ENCODE assay signal across 10 cellular contexts in genomic region chr12:112011685-112012084, GRCh38. TPM values are rescaled to one million over a fixed set of nuclear protein-coding genes. Genes with fewer than 3 reads are reported as not detected.
DNase-seq lines count a peak whose midpoint lies in the region; ATAC-seq and TF ChIP-seq lines count a peak whose summit lies in the region.
"Had no signal": no experiment of that assay in that cellular context is flagged by ENCODE, and none has a peak within 500 bp of the region (broad histone marks: within the 10 kb centered on the region; RNA-seq: fewer than 3 reads in every experiment).

No MANE protein-coding gene starts in this region.

- CTCF ChIA-PET in activated naive CD4-positive, alpha-beta T cell treated with anti-CD3 and anti-CD28 coated beads for 36 hours (lab: Charles Lee) = interaction anchor here (4.1 kb wide), 1 partner anchor 66 kb away, joined by 36 read pairs; no protein-coding TSS in a partner anchor

- H3K36me3 Mint-ChIP-seq in activated naive CD4-positive, alpha-beta T cell treated with anti-CD3 and anti-CD28 coated beads for 36 hours (ENCODE audit: low read depth) = peaks cover 34% of the 10 kb centered on the region
- peaks cover 35 to 40% of the 10 kb centered on the region in 2 donors for H3K36me3 Mint-ChIP-seq in activated naive CD4-positive, alpha-beta T cell treated with anti-CD3 and anti-CD28 coated beads, Interleukin-2, amount 50 U/mL, for 72 hours

- DNase-seq in activated naive CD4-positive, alpha-beta T cell treated with anti-CD3 and anti-CD28 coated beads for 36 hours = no peak
- no peak for DNase-seq in activated naive CD4-positive, alpha-beta T cell treated with Interleukin-2 at 50 U/mL for 16 hours
- DNase-seq in activated naive CD4-positive, alpha-beta T cell treated with anti-CD3 and anti-CD28 coated beads, Interleukin-2, amount 50 U/mL, for 72 hours (ENCODE audit: low spot score in 2 of 2) = no peak
- DNase-seq in left lung (no peak), NOMO-1 treated with DMSO at 0.1 percent for 48 hours (lab: John Stamatoyannopoulos, UW; ENCODE audit: unreplicated experiment) (no peak), GM03348 (ENCODE audit: low spot score) (no peak)
- DNase-seq: BE2C, NCI-H1092 treated with DMSO at 0.1 percent for 48 hours had no signal

- H3K9me3 Mint-ChIP-seq in activated naive CD4-positive, alpha-beta T cell treated with anti-CD3 and anti-CD28 coated beads for 36 hours = peaks cover 6% of the 10 kb centered on the region
- peaks cover 0 to 8% of the 10 kb centered on the region in 2 donors for H3K9me3 Mint-ChIP-seq in activated naive CD4-positive, alpha-beta T cell treated with anti-CD3 and anti-CD28 coated beads, Interleukin-2, amount 50 U/mL, for 72 hours

- H3K27ac Mint-ChIP-seq in activated naive CD4-positive, alpha-beta T cell treated with anti-CD3 and anti-CD28 coated beads for 36 hours = peak overlapping the region; percentile 96
- H3K27ac Mint-ChIP-seq in activated naive CD4-positive, alpha-beta T cell treated with anti-CD3 and anti-CD28 coated beads, Interleukin-2, amount 50 U/mL, for 72 hours = peak overlapping the region; percentile 95 to 98

- H3K36me3 ChIP-seq in left lung (peaks cover 0 to 7% of the 10 kb centered on the region in 2 donors), subcutaneous abdominal adipose tissue (ENCODE audit: control insufficient read depth in 5 of 5, insufficient read depth in 5 of 5, low read length in 5 of 5) (peaks cover 0 to 6% (median 0%) of the 10 kb centered on the region in 5 donors)

- H3K27ac ChIP-seq in left lung (peak overlapping the region; percentile 96 to 97), subcutaneous abdominal adipose tissue (ENCODE audit: low read depth, low read length) (no peak overlapping the region)

- H3K27me3 ChIP-seq in left lung (no peaks in the 10 kb centered on the region), subcutaneous abdominal adipose tissue (ENCODE audit: control insufficient read depth in 5 of 5, insufficient read depth in 4 of 5, low read length in 5 of 5) (no peaks in the 10 kb centered on the region)
- H3K27me3 ChIP-seq: BE2C had no signal

- H3K4me1 ChIP-seq in left lung (peaks cover 18 to 41% of the 10 kb centered on the region in 2 donors), subcutaneous abdominal adipose tissue (ENCODE audit: control insufficient read depth in 5 of 5, insufficient read depth in 5 of 5, low read length in 5 of 5) (peaks cover 3 to 36% (median 28%) of the 10 kb centered on the region in 5 donors)
- H3K4me1 ChIP-seq: BE2C had no signal

- H3K4me3 Mint-ChIP-seq in activated naive CD4-positive, alpha-beta T cell treated with anti-CD3 and anti-CD28 coated beads for 36 hours = peak overlapping the region; percentile 98

- peak overlapping the region; percentile 56 to 71 for H3K4me3 ChIP-seq in left lung
- H3K4me3 ChIP-seq in subcutaneous abdominal adipose tissue (ENCODE audit: low read depth in 1 of 5, low read length in 5 of 5) = peak overlapping the region; percentile 79 to 97 (median 94)

- no peaks in the 10 kb centered on the region for H3K27me3 Mint-ChIP-seq in activated naive CD4-positive, alpha-beta T cell treated with anti-CD3 and anti-CD28 coated beads for 36 hours (ENCODE audit: low read depth)

- intact Hi-C loops in activated naive CD4-positive, alpha-beta T cell treated with anti-CD3 and anti-CD28 coated beads for 36 hours (cut with micrococcal nuclease) = loop anchor here (2.0 to 10.0 kb wide), 3 partner anchors 327 to 967 kb away; partner anchors contain the start of genes ACAD10, ATXN2, BRAP and OAS2
- intact Hi-C loops in left lung (cut with DNase I) = no loop called here

- no peak for ATAC-seq in activated naive CD4-positive, alpha-beta T cell treated with anti-CD3 and anti-CD28 coated beads, Interleukin-2, amount 50 U/mL, for 72 hours
- ATAC-seq in left lung (no peak), GM19023 (IDR thresholded peaks at IDR 0.05; ENCODE audit: unreplicated experiment) (no peak)

- H3K4me1 Mint-ChIP-seq in activated naive CD4-positive, alpha-beta T cell treated with anti-CD3 and anti-CD28 coated beads for 36 hours (ENCODE audit: low read depth) = peaks cover 47% of the 10 kb centered on the region

- H3K9me3 ChIP-seq in left lung (no peaks in the 10 kb centered on the region), subcutaneous abdominal adipose tissue (ENCODE audit: control insufficient read depth in 5 of 5, low read length in 5 of 5) (no peaks in the 10 kb centered on the region)
- H3K9me3 ChIP-seq: BE2C had no signal

- TF ChIP-seq CTCF in left lung (IDR thresholded peaks at IDR 0.05) = no peak

- H3K9ac ChIP-seq in subcutaneous abdominal adipose tissue (ENCODE audit: low read length in 5 of 5) = peak overlapping the region in 1 of 5 donors; percentile 87

RNA-seq across cellular contexts. Expression of gene TMEM116, which starts 1.3 kb away (rescaled TPM):
- total RNA-seq in activated naive CD4-positive, alpha-beta T cell treated with anti-CD3 and anti-CD28 coated beads for 36 hours = 10 to 100 TPM; 12.7 to 13.4 TPM
- total RNA-seq in activated naive CD4-positive, alpha-beta T cell treated with anti-CD3 and anti-CD28 coated beads, Interleukin-2, amount 50 U/mL, for 72 hours = 10 to 100 TPM; 16.9 to 18.5 TPM
- 10 to 100 TPM; 19.8 to 24.6 TPM for total RNA-seq in left lung

RNA-seq across cellular contexts. Expression of gene ERP29, which starts 1.5 kb away (rescaled TPM):
- 100 to 1,000 TPM; 101 to 107 TPM for total RNA-seq in activated naive CD4-positive, alpha-beta T cell treated with anti-CD3 and anti-CD28 coated beads for 36 hours
- total RNA-seq in activated naive CD4-positive, alpha-beta T cell treated with anti-CD3 and anti-CD28 coated beads, Interleukin-2, amount 50 U/mL, for 72 hours = 10 to 100 TPM; 78.9 to 95.1 TPM
- 100 to 1,000 TPM; 134 to 152 TPM for total RNA-seq in left lung
